Comparison of ENCODE assay signal across 16 cellular contexts in the genomic region with DNA sequence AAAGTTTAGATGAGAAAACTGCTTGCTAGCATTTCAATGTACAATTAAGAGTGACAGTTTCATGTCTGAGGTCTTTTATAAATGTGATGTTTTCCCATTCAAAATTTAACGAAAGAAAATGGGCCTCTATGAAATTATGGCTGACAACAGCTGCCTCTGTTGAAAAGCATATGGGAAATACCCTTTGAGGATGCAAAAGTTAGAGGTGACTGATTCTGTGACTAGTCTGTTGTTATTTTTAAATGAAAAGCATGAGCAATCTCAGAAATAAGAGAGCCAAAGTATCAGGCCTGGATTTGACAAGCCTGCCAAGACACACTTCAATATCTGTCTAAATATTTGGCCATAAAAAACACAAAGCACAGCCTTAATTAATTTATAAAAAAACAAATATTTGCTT.
DNase-seq lines count a peak whose midpoint lies in the region; ATAC-seq and TF ChIP-seq lines count a peak whose summit lies in the region.
"Had no signal": no experiment of that assay in that cellular context is flagged by ENCODE, and none has a peak within 500 bp of the region (broad histone marks: within the 10 kb centered on the region; RNA-seq: fewer than 3 reads in every experiment).

No MANE protein-coding gene starts in this region.

- no peak for TF ChIP-seq POLR2A in ovary (IDR thresholded peaks at IDR 0.05)

- no peak for TF ChIP-seq RAD21 in SK-N-SH (IDR thresholded peaks at IDR 0.05; ENCODE audit: low read length)

- H3K4me1 ChIP-seq in OCI-LY1 (ENCODE audit: insufficient read depth, low read length, severe bottlenecking) (no peaks in the 10 kb centered on the region), ovary (ENCODE audit: insufficient read depth) (no peaks in the 10 kb centered on the region), SK-N-SH (ENCODE audit: control insufficient read depth in 1 of 2, insufficient read depth in 2 of 2, low read depth in 1 of 2, low read length in 1 of 2) (no peaks in the 10 kb centered on the region)
- H3K4me1 ChIP-seq: prostate gland, suprapubic skin had no signal

- CTCF ChIA-PET in SK-N-SH (lab: Yijun Ruan, JAX): no interaction called here

- no peak overlapping the region for H3K27ac ChIP-seq in OCI-LY1 (ENCODE audit: low read depth, low read length, poor library complexity, severe bottlenecking)
- no peak overlapping the region for H3K27ac ChIP-seq in ovary
- no peak overlapping the region for H3K27ac ChIP-seq in SK-N-SH (ENCODE audit: low read depth in 2 of 2, low read length in 1 of 2)
- H3K27ac ChIP-seq: dorsolateral prefrontal cortex, GM23248, prostate gland, suprapubic skin had no signal

- TF ChIP-seq EP300 in ovary (IDR thresholded peaks at IDR 0.05) (no peak), SK-N-SH (IDR thresholded peaks at IDR 0.05; ENCODE audit: borderline replicate concordance in 1 of 2, low read depth in 1 of 2, low read length in 1 of 2) (no peak)

- H3K27me3 ChIP-seq in OCI-LY1 (ENCODE audit: insufficient read depth, low read length) (no peaks in the 10 kb centered on the region), ovary (no peaks in the 10 kb centered on the region), SK-N-SH (ENCODE audit: insufficient read depth) (no peaks in the 10 kb centered on the region)
- H3K27me3 ChIP-seq: dorsolateral prefrontal cortex, suprapubic skin had no signal

- TF ChIP-seq CTCF in OCI-LY1 (IDR thresholded peaks at IDR 0.05; ENCODE audit: low read length): no peak
- no peak for TF ChIP-seq CTCF in ovary (IDR thresholded peaks at IDR 0.05)
- TF ChIP-seq CTCF in SK-N-SH (IDR thresholded peaks at IDR 0.05): no peak

- H3K4me2 ChIP-seq in OCI-LY1 (ENCODE audit: low read length) (no peak overlapping the region), SK-N-SH (no peak overlapping the region)

- WGBS in ovary, 3 donors: 66 to 80% (median 69%) methylated on average over 1 of the region's 1 CpG
- 60% methylated on average over 1 of the region's 1 CpG for WGBS in SK-N-SH (ENCODE audit: low lambda C conversion rate)

- no peaks in the 10 kb centered on the region for H3F3A ChIP-seq in OCI-LY1 (ENCODE audit: insufficient read depth, low read length)
- H3F3A ChIP-seq in SK-N-SH (replicated peaks; ENCODE audit: insufficient read depth): no peaks in the 10 kb centered on the region

- peak overlapping the region; percentile 86 for H2AFZ ChIP-seq in OCI-LY1 (ENCODE audit: low read length)
- H2AFZ ChIP-seq in SK-N-SH (ENCODE audit: low read depth): no peak overlapping the region
- H2AFZ ChIP-seq: GM23248 had no signal

- DNase-seq in ovary: no peak
- DNase-seq in SK-N-SH: no peak
- no peak for DNase-seq in activated CD4-positive, alpha-beta T cell treated with anti-CD3 and anti-CD28 coated beads, Interleukin-2, amount 50 U/mL, for 4 hours
- DNase-seq: activated CD8-positive, alpha-beta memory T cell treated with anti-CD3 and anti-CD28 coated beads for 24 hours; activated naive CD8-positive, alpha-beta T cell treated with anti-CD3 and anti-CD28 coated beads, Interleukin-2, amount 10 ng/mL, durations not matched to agents 7 days and 5 days; dorsolateral prefrontal cortex; GM23248; NCI-H524 treated with DMSO at 0.1 percent for 48 hours; T-cell had no signal

- H3K4me3 ChIP-seq in OCI-LY1 (ENCODE audit: low read depth, low read length, poor library complexity, severe bottlenecking) (no peak overlapping the region), ovary (no peak overlapping the region), SK-N-SH (ENCODE audit: low read depth in 2 of 2, low read length in 1 of 2) (no peak overlapping the region)
- H3K4me3 ChIP-seq: dorsolateral prefrontal cortex, GM23248, lung, prostate gland, suprapubic skin had no signal

- ATAC-seq in GM18873 (IDR thresholded peaks at IDR 0.05; ENCODE audit: low FRiP score, unreplicated experiment) (peak; percentile 86), GM21526 (IDR thresholded peaks at IDR 0.05; ENCODE audit: low FRiP score, unreplicated experiment) (peak; percentile 96), HG03064 (IDR thresholded peaks at IDR 0.05; ENCODE audit: low read depth, unreplicated experiment) (peak; percentile 86)
- ATAC-seq: T-cell had no signal

- H3K36me3 ChIP-seq in OCI-LY1 (ENCODE audit: insufficient read depth, low read length): no peaks in the 10 kb centered on the region
- H3K36me3 ChIP-seq in ovary: no peaks in the 10 kb centered on the region
- H3K36me3 ChIP-seq in SK-N-SH (replicated peaks in 1 of 2; ENCODE audit: control insufficient read depth in 1 of 2, insufficient read depth in 2 of 2, low read length in 1 of 2): no peaks in the 10 kb centered on the region
- H3K36me3 ChIP-seq: prostate gland, suprapubic skin had no signal

- intact Hi-C loops in ovary (cut with DNase I): no loop called here

- no peaks in the 10 kb centered on the region for H3K79me2 ChIP-seq in OCI-LY1 (ENCODE audit: insufficient read depth, low read length)
- H3K79me2 ChIP-seq in SK-N-SH (ENCODE audit: insufficient read depth): no peaks in the 10 kb centered on the region

- H3K9ac ChIP-seq in OCI-LY1 (ENCODE audit: low read length) (no peak overlapping the region), SK-N-SH (no peak overlapping the region)
- H3K9ac ChIP-seq: GM23248 had no signal

- no peaks in the 10 kb centered on the region for H3K9me3 ChIP-seq in OCI-LY1 (ENCODE audit: low read length)
- no peaks in the 10 kb centered on the region for H3K9me3 ChIP-seq in ovary
- H3K9me3 ChIP-seq in SK-N-SH: no peaks in the 10 kb centered on the region
- H3K9me3 ChIP-seq: prostate gland, suprapubic skin had no signal

- POLR2A ChIA-PET in SK-N-SH (lab: Yijun Ruan, JAX): no interaction called here

- H3K9me2 ChIP-seq in OCI-LY1 (ENCODE audit: low read depth, low read length): no peaks in the 10 kb centered on the region
- no peaks in the 10 kb centered on the region for H3K9me2 ChIP-seq in SK-N-SH

- H4K20me1 ChIP-seq in OCI-LY1 (ENCODE audit: insufficient read depth, low read length): no peaks in the 10 kb centered on the region
- no peaks in the 10 kb centered on the region for H4K20me1 ChIP-seq in SK-N-SH (ENCODE audit: insufficient read depth)

TF ChIP-seq in SK-N-SH, 30 proteins besides CTCF, POLR2A, EP300 and RAD21:
- TF ChIP-seq MEF2A (IDR thresholded peaks at IDR 0.05; ENCODE audit: borderline replicate concordance, low read depth): no peak
